ENCODE assay signal across 13 cellular contexts in genomic region chr14:59407246-59407615, GRCh38. TPM values are rescaled to one million over a fixed set of nuclear protein-coding genes. Genes with fewer than 3 reads are reported as not detected.
DNase-seq lines count a peak whose midpoint lies in the region; ATAC-seq and TF ChIP-seq lines count a peak whose summit lies in the region.
"Had no signal": no experiment of that assay in that cellular context is flagged by ENCODE, and none has a peak within 500 bp of the region (broad histone marks: within the 10 kb centered on the region; RNA-seq: fewer than 3 reads in every experiment).

No MANE protein-coding gene starts in this region.

- H3K27me3 Mint-ChIP-seq in natural killer cell (ENCODE audit: low read depth in 2 of 2) = peaks cover 0 to 2% of the 10 kb centered on the region in 2 donors

- peaks cover 3 to 4% of the 10 kb centered on the region in 2 donors for H3K9me3 Mint-ChIP-seq in natural killer cell

- peak; percentile 94 for DNase-seq in AG10803 (ENCODE audit: low read depth)
- peak; percentile 95 for DNase-seq in fibroblast of the aortic adventitia (ENCODE audit: low read depth)
- peak; percentile 86 for DNase-seq in non-pigmented ciliary epithelial cell (ENCODE audit: low read depth)
- no peak for DNase-seq in natural killer cell
- DNase-seq: left colon; NCI-H1048; PC-9; stimulated activated CD4-positive, alpha-beta T cell treated with anti-CD3 and anti-CD28 coated beads, Interleukin-2, amount 100 ng/mL, for 48 hours had no signal

- H3K27ac ChIP-seq in VCaP = peak overlapping the region; percentile 52; the same call in 1 of the 2 replicates
- H3K27ac ChIP-seq: C4-2B, PC-9 had no signal

- intact Hi-C loops in natural killer cell (cut with micrococcal nuclease) = no loop called here

- no peak overlapping the region for H3K4me3 Mint-ChIP-seq in natural killer cell

- peaks cover 3% of the 10 kb centered on the region for H3K36me3 Mint-ChIP-seq in natural killer cell

- no peak overlapping the region for H3K27ac Mint-ChIP-seq in natural killer cell

- ATAC-seq in HG02840 (IDR thresholded peaks at IDR 0.05; ENCODE audit: low FRiP score, unreplicated experiment) = no peak
- no peak for ATAC-seq in HG03520 (IDR thresholded peaks at IDR 0.05; ENCODE audit: unreplicated experiment)
- ATAC-seq in GM18505 (IDR thresholded peaks at IDR 0.05; ENCODE audit: unreplicated experiment) = no peak
- ATAC-seq in natural killer cell = no peak

- H3K4me3 ChIP-seq in AG10803 (ENCODE audit: low read length) = no peak overlapping the region
- no peak overlapping the region for H3K4me3 ChIP-seq in fibroblast of the aortic adventitia (ENCODE audit: low read depth, low read length)
- H3K4me3 ChIP-seq: PC-9 had no signal

- no peak for TF ChIP-seq POLR2A in GM18505 (IDR thresholded peaks at IDR 0.05; ENCODE audit: borderline replicate concordance, extremely low read depth, insufficient read depth, insufficient read length)

- TF ChIP-seq CTCF in AG10803 (conservative IDR thresholded peaks at IDR 0.05; ENCODE audit: low read length) (no peak), VCaP (conservative IDR thresholded peaks at IDR 0.05) (no peak), fibroblast of the aortic adventitia (IDR thresholded peaks at IDR 0.05; ENCODE audit: insufficient read depth, low read length) (no peak), natural killer cell (IDR thresholded peaks at IDR 0.05) (no peak)

- H3K4me1 Mint-ChIP-seq in natural killer cell = peaks cover 0 to 1% of the 10 kb centered on the region in 2 donors

RNA-seq across cellular contexts. Expression of gene GPR135, which starts 57.9 kb away (rescaled TPM):
- total RNA-seq in fibroblast of the aortic adventitia (ENCODE audit: low replicate concordance) (1.7 and 4.3 TPM in 2 replicates), natural killer cell (1 to 10 TPM; 1.3 to 1.8 (median 1.8) TPM)
